24 cellular contexts compared by ENCODE assay signal in the genomic region with DNA sequence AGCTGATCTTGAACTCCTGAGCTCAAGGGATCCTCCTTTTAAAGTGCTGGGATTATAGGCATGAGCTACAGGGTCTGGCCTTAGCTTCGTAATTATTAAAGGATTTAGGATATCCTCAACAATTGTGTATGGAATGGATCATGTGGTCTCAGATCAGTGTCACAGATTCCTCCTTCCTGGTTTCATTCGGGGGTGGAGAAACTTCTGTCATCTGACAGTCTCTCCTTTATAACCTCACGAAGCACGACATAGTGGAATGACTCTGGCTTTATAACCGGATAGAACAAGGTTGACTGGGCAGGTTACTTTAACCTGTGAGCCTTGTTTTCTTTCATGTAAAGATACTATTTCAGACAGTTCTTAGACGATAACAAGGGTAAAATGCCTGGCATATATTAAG. TPM values are rescaled to one million over a fixed set of nuclear protein-coding genes. Genes with fewer than 3 reads are reported as not detected.
DNase-seq lines count a peak whose midpoint lies in the region; ATAC-seq and TF ChIP-seq lines count a peak whose summit lies in the region.
"Had no signal": no experiment of that assay in that cellular context is flagged by ENCODE, and none has a peak within 500 bp of the region (broad histone marks: within the 10 kb centered on the region; RNA-seq: fewer than 3 reads in every experiment).

No MANE protein-coding gene starts in this region.

- peak; percentile 50 to 68 for DNase-seq in HAP-1 (ENCODE audit: low spot score in 2 of 2)
- DNase-seq in colonic mucosa: no peak
- no peak for DNase-seq in left colon
- DNase-seq in retinal pigment epithelial cell (ENCODE audit: low read depth): peak; percentile 56
- no peak for DNase-seq in A673 (ENCODE audit: low spot score)
- no peak for DNase-seq in cortex of kidney (lab: John Stamatoyannopoulos, UW)
- DNase-seq in endodermal cell: no peak
- DNase-seq in T-helper 2 cell: no peak
- DNase-seq: BE2C, DMS 273 treated with DMSO at 0.1 percent for 48 hours, DND-41, GOT3, Kasumi-1, NCI-H1694, NCI-H2081, NCI-H2171, NCI-H345, NCI-H524, NCI-H774, OCI-M1 had no signal

- H3K27ac Mint-ChIP-seq in endodermal cell: no peak overlapping the region

- peaks cover 21% of the 10 kb centered on the region for H3K36me3 ChIP-seq in HAP-1 (replicated peaks)
- H3K36me3 ChIP-seq in colonic mucosa: no peaks in the 10 kb centered on the region
- H3K36me3 ChIP-seq in A673 (ENCODE audit: insufficient read depth, low read length, poor library complexity, severe bottlenecking): peaks cover 4% of the 10 kb centered on the region
- H3K36me3 ChIP-seq in endodermal cell (ENCODE audit: control insufficient read depth, insufficient read depth, low read length): peaks cover 23% of the 10 kb centered on the region

- in situ Hi-C loops in HAP-1 (cut with MboI; ENCODE audit: low sequenced_read_pairs): no loop called here

- TF ChIP-seq CTCF in colonic mucosa (IDR thresholded peaks at IDR 0.05) (no peak), retinal pigment epithelial cell (conservative IDR thresholded peaks at IDR 0.05; ENCODE audit: low read depth, low read length) (no peak), A673 (conservative IDR thresholded peaks at IDR 0.05; ENCODE audit: low read depth, low read length) (no peak), endodermal cell (conservative IDR thresholded peaks at IDR 0.05) (no peak)

- H3K9ac ChIP-seq in colonic mucosa (ENCODE audit: low read depth in 2 of 2, low read length in 2 of 2) (no peak overlapping the region), endodermal cell (ENCODE audit: extremely low read depth, low read length, poor library complexity, severe bottlenecking) (no peak overlapping the region)

- WGBS in endodermal cell (ENCODE audit: insufficient coverage in 1 of 2, insufficient read length in 1 of 2), 2 experiments: 91 to 96% methylated on average over 5 to 6 of the region's 6 CpGs

- H3K36me3 Mint-ChIP-seq in endodermal cell (ENCODE audit: low read depth): peaks cover 17% of the 10 kb centered on the region

- peaks cover 2% of the 10 kb centered on the region for H3K4me1 Mint-ChIP-seq in endodermal cell

- ATAC-seq in left colon: peak; percentile 80
- ATAC-seq: A549, GM12878, Right ventricle myocardium inferior had no signal

- H3K9me3 ChIP-seq in HAP-1: no peaks in the 10 kb centered on the region
- no peaks in the 10 kb centered on the region for H3K9me3 ChIP-seq in colonic mucosa
- H3K9me3 ChIP-seq in A673 (ENCODE audit: low read depth, low read length, poor library complexity, severe bottlenecking): no peaks in the 10 kb centered on the region
- no peaks in the 10 kb centered on the region for H3K9me3 ChIP-seq in endodermal cell (ENCODE audit: control insufficient read depth, low read length)
- H3K9me3 ChIP-seq: A549, BE2C, SJSA1 had no signal

- H3K4me3 Mint-ChIP-seq in endodermal cell: no peak overlapping the region

- H3K27me3 ChIP-seq in HAP-1 (ENCODE audit: low read depth) (no peaks in the 10 kb centered on the region), colonic mucosa (no peaks in the 10 kb centered on the region), A673 (replicated peaks; ENCODE audit: insufficient read depth, low read depth, low read length, poor library complexity) (no peaks in the 10 kb centered on the region), endodermal cell (ENCODE audit: control insufficient read depth, insufficient read depth, low read length, poor library complexity, severe bottlenecking) (no peaks in the 10 kb centered on the region)
- H3K27me3 ChIP-seq: BE2C, SJSA1 had no signal

- H3K4me3 ChIP-seq in HAP-1 (no peak overlapping the region), colonic mucosa (no peak overlapping the region), retinal pigment epithelial cell (ENCODE audit: low read length) (no peak overlapping the region), A673 (ENCODE audit: low read depth, low read length, poor library complexity, severe bottlenecking) (no peak overlapping the region), endodermal cell (ENCODE audit: low read length) (no peak overlapping the region)
- H3K4me3 ChIP-seq: A549, GM12878, SJSA1 had no signal

- H3K9me3 Mint-ChIP-seq in endodermal cell: no peaks in the 10 kb centered on the region

- H3K27ac ChIP-seq in colonic mucosa (peak overlapping the region; percentile 33), A673 (ENCODE audit: low read depth, low read length, poor library complexity, severe bottlenecking) (no peak overlapping the region), endodermal cell (ENCODE audit: low read depth, low read length) (no peak overlapping the region)
- H3K27ac ChIP-seq: A549, SJSA1 had no signal

- POLR2A ChIA-PET in A673 (lab: Charles Lee; ENCODE audit: low non-redundant PET): interaction anchor here (0.6 kb wide), 1 partner anchor 380 kb away, joined by 3 read pairs; no protein-coding TSS in a partner anchor

- H3K4me1 ChIP-seq in HAP-1 (peaks cover 9% of the 10 kb centered on the region; the same call in 1 of the 2 replicates), colonic mucosa (no peaks in the 10 kb centered on the region), A673 (ENCODE audit: insufficient read depth, low read length, poor library complexity, severe bottlenecking) (peaks cover 1% of the 10 kb centered on the region), endodermal cell (ENCODE audit: control insufficient read depth, insufficient read depth, low read length) (no peaks in the 10 kb centered on the region)
- H3K4me1 ChIP-seq: A549, BE2C had no signal

- CTCF ChIA-PET in A673 (lab: Charles Lee): no interaction called here

- intact Hi-C loops in colonic mucosa (cut with DNase I) (no loop called here), left colon (cut with DNase I, micrococcal nuclease) (no loop called here), A673 (cut with micrococcal nuclease; ENCODE audit: unreplicated experiment) (no loop called here)

- H3K27me3 Mint-ChIP-seq in endodermal cell (ENCODE audit: insufficient read depth): peaks cover 2% of the 10 kb centered on the region

- no TSS peak for BruUV-seq in A673 (replicated peaks; lab: Mats Ljungman, UMichigan)

RNA-seq across cellular contexts. Expression of gene GNG10, which starts 4.4 kb away (rescaled TPM):
- total RNA-seq in colonic mucosa (10 to 100 TPM; 12.6 to 27.3 TPM), left colon (10 to 100 TPM; 17.7 to 25.8 TPM), A673 (2021) (24.4 and 26.2 TPM in 2 replicates), endodermal cell (10 to 100 TPM; 27.7 to 39.7 TPM)
- 41.3 TPM for polyA plus RNA-seq in endodermal cell (2013, experiment 1 of 2)
- polyA plus RNA-seq in endodermal cell (2013, experiment 2 of 2): 42.2 TPM

RNA-seq across cellular contexts. Expression of gene DNAJC25, which starts 25.9 kb away (rescaled TPM):
- total RNA-seq in colonic mucosa (1 to 10 TPM; 7.8 to 9.0 TPM), left colon (1 to 10 TPM; 6.9 to 8.7 TPM), A673 (2021) (6.1 and 6.3 TPM in 2 replicates), endodermal cell (1 to 10 TPM; 6.3 to 7.4 TPM)
- polyA plus RNA-seq in endodermal cell (2013, experiment 1 of 2): 9.3 TPM
- polyA plus RNA-seq in endodermal cell (2013, experiment 2 of 2): 10.1 TPM

RNA-seq across cellular contexts. Expression of gene PTGR1, which starts 57.6 kb away (rescaled TPM):
- total RNA-seq in colonic mucosa (10 to 100 TPM; 55.6 to 85.3 TPM), left colon (10 to 100 TPM; 44.8 to 49.2 TPM), A673 (2021) (20.9 and 29.7 TPM in 2 replicates), endodermal cell (100 to 1,000 TPM; 204 to 442 TPM)
- 95.5 TPM for polyA plus RNA-seq in endodermal cell (2013, experiment 1 of 2)
- 87.1 TPM for polyA plus RNA-seq in endodermal cell (2013, experiment 2 of 2)

Comparison
In these comparisons a context has a peak if more than half of its experiments do, and no peak if none do; other contexts are left out.
1. DNase-seq: peak in HAP-1 (2 of 2) and retinal pigment epithelial cell (single experiment); none in colonic mucosa (single experiment), left colon (0 of 2), A673 (single experiment), cortex of kidney (single experiment), endodermal cell (single experiment) and T-helper 2 cell (0 of 5).